ENCODE assay signal across 25 cellular contexts in the genomic region with DNA sequence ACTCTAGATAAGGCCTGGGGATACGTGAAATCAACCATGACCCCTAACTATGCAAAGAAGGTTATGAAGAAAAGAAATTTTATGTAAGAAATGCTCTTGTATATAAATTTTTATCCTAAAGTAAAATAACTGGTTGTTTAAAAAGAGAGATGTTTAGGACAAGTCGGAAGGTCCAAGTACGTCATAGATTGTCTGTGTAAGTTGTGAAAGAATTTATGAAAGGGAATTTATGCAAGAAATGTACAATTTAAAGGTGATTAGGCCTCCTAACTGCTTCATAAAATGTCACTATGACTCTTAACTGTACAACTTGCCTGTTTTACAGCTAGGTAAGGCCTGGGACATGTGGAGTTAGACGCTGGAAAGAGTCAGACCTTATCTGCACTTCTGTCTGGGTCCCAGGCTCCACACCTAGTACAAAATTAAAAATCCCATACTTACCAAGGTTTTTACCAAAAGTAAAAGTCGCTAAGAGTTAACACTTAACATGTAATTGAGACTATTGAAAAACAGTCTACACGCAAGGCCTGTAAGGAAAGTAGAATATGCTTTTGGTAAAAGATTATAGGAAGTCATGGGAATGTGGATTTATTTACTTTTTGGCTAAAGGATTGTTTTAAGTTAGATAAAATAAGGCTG.
"Had no signal": no experiment of that assay in that cellular context is flagged by ENCODE, and none has a peak within 500 bp of the region (broad histone marks: within the 10 kb centered on the region; RNA-seq: fewer than 3 reads in every experiment).

No MANE protein-coding gene starts in this region.

- FAIRE-seq: endothelial cell of umbilical vein, urothelium cell line had no signal

- H3K4me3 ChIP-seq: left lung, lung, transverse colon had no signal

- H3K36me3 ChIP-seq: left lung, transverse colon had no signal

- H3K36me3 Mint-ChIP-seq: stimulated activated effector memory CD8-positive, alpha-beta T cell treated with anti-CD3 and anti-CD28 coated beads, Interleukin-12 subunit alpha, Interleukin-12 subunit beta, amount 100 ng/mL, for 72 hours had no signal

- H3K4me1 ChIP-seq: transverse colon had no signal

- H3K4me1 Mint-ChIP-seq: activated naive CD4-positive, alpha-beta T cell treated with anti-CD3 and anti-CD28 coated beads, Interleukin-2, amount 50 U/mL, for 24 hours; neural crest cell had no signal

- DNase-seq: activated CD4-positive, alpha-beta T cell treated with anti-CD3 and anti-CD28 coated beads for 1 hour; activated CD4-positive, alpha-beta T cell treated with anti-CD3 and anti-CD28 coated beads, Interleukin-2, amount 50 U/mL, for 1 hour; activated CD8-positive, alpha-beta T cell treated with anti-CD3 and anti-CD28 coated beads, Interleukin-2, amount 10 ng/mL, durations not matched to agents 7 days and 5 days; activated gamma-delta T cell treated with Interleukin-2 at 50 U/mL for 16 hours; aorta; dermis blood vessel endothelial cell; effector memory CD4-positive, alpha-beta T cell; foreskin melanocyte; immature natural killer cell; kidney glomerular epithelial cell; left lung; naive thymus-derived CD4-positive, alpha-beta T cell; posterior cingulate gyrus; small intestine; stimulated activated CD4-positive, alpha-beta T cell treated with anti-CD3 and anti-CD28 coated beads, Interleukin-2, amount 100 ng/mL, for 24 hours; transverse colon had no signal

- H3K4me3 Mint-ChIP-seq: activated CD8-positive, alpha-beta T cell treated with anti-CD3 and anti-CD28 coated beads, Interleukin-2, amount 10 ng/mL, durations not matched to agents 7 days and 5 days; activated naive CD4-positive, alpha-beta T cell treated with anti-CD3 and anti-CD28 coated beads, Interleukin-2, amount 50 U/mL, for 24 hours; brain; immature natural killer cell; naive thymus-derived CD4-positive, alpha-beta T cell; neural crest cell; stimulated activated effector memory CD8-positive, alpha-beta T cell treated with anti-CD3 and anti-CD28 coated beads, Interleukin-12 subunit alpha, Interleukin-12 subunit beta, amount 100 ng/mL, for 72 hours had no signal

- H3K27me3 ChIP-seq: left lung, transverse colon had no signal

- H3K9me3 ChIP-seq: transverse colon had no signal

- ATAC-seq: activated CD8-positive, alpha-beta T cell treated with anti-CD3 and anti-CD28 coated beads, Interleukin-2, amount 10 ng/mL, durations not matched to agents 7 days and 5 days; esophagus mucosa; left lung; naive thymus-derived CD4-positive, alpha-beta T cell; sciatic nerve; stimulated activated effector memory CD8-positive, alpha-beta T cell treated with anti-CD3 and anti-CD28 coated beads, Interleukin-12 subunit alpha, Interleukin-12 subunit beta, amount 100 ng/mL, for 72 hours had no signal

- H3K27me3 Mint-ChIP-seq: activated naive CD4-positive, alpha-beta T cell treated with anti-CD3 and anti-CD28 coated beads, Interleukin-2, amount 50 U/mL, for 24 hours; naive thymus-derived CD4-positive, alpha-beta T cell had no signal

- H3K27ac ChIP-seq: left lung, transverse colon had no signal

- H3K27ac Mint-ChIP-seq: activated CD8-positive, alpha-beta T cell treated with anti-CD3 and anti-CD28 coated beads, Interleukin-2, amount 10 ng/mL, durations not matched to agents 7 days and 5 days; activated naive CD4-positive, alpha-beta T cell treated with anti-CD3 and anti-CD28 coated beads, Interleukin-2, amount 50 U/mL, for 24 hours; brain; immature natural killer cell; naive thymus-derived CD4-positive, alpha-beta T cell; stimulated activated effector memory CD8-positive, alpha-beta T cell treated with anti-CD3 and anti-CD28 coated beads, Interleukin-12 subunit alpha, Interleukin-12 subunit beta, amount 100 ng/mL, for 72 hours had no signal
